In the genomic region with DNA sequence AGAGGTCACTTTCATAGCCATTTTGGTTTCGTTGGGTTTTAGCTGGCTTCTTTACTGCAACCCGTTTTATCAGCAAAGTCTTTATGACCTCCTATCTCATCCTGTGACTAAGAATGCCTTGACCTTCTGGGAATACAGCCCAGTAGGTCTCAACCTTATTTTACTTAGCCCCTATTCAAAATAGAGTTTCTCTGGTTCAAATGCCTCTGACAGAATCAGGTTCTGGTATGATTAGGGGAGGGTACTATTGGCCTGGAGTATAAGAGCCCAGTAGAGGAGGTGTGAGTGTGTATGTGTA, we compare ENCODE assay signal across 33 cellular contexts.
DNase-seq lines count a peak whose midpoint lies in the region; ATAC-seq, FAIRE-seq and TF ChIP-seq lines count a peak whose summit lies in the region.
"Had no signal": no experiment of that assay in that cellular context is flagged by ENCODE, and none has a peak within 500 bp of the region (broad histone marks: within the 10 kb centered on the region; RNA-seq: fewer than 3 reads in every experiment).

No MANE protein-coding gene starts in this region.

- H2AK5ac ChIP-seq in mesenchymal stem cell (ENCODE audit: low read length, severe bottlenecking) = no peak overlapping the region

- H3K14ac ChIP-seq in mesenchymal stem cell (ENCODE audit: low read length in 2 of 2) = no peak overlapping the region

- H3K4me3 Mint-ChIP-seq in GM23338 = no peak overlapping the region
- H3K4me3 Mint-ChIP-seq: B cell; CD14-positive monocyte; CD4-positive, alpha-beta memory T cell; CD4-positive, alpha-beta T cell; CD4-positive, CD25-positive, alpha-beta regulatory T cell; CD8-positive, alpha-beta memory T cell; CD8-positive, alpha-beta T cell had no signal

- no peak overlapping the region for H4K8ac ChIP-seq in mesenchymal stem cell (ENCODE audit: low read length)

- H4K20me1 ChIP-seq in GM23338 (replicated peaks; ENCODE audit: insufficient read depth) = no peaks in the 10 kb centered on the region
- no peaks in the 10 kb centered on the region for H4K20me1 ChIP-seq in K562 (replicated peaks; ENCODE audit: control insufficient read depth, insufficient read depth, low read length)
- H4K20me1 ChIP-seq: BLaER1; BLaER1 treated with 17β-estradiol and CSF1 and Interleukin-3, amounts not matched to agents 10 nM and 100 nM had no signal

- H3F3A ChIP-seq in GM23338 (replicated peaks; ENCODE audit: low read depth) = no peaks in the 10 kb centered on the region

- no peaks in the 10 kb centered on the region for H3K9me3 Mint-ChIP-seq in GM23338
- H3K9me3 Mint-ChIP-seq: CD14-positive monocyte; CD4-positive, alpha-beta memory T cell; CD4-positive, alpha-beta T cell; CD4-positive, CD25-positive, alpha-beta regulatory T cell; CD8-positive, alpha-beta memory T cell; CD8-positive, alpha-beta T cell had no signal

- H2BK5ac ChIP-seq in mesenchymal stem cell (ENCODE audit: low read depth, low read length, poor library complexity, severe bottlenecking) = no peak overlapping the region

- TF ChIP-seq RAD21 in K562 (CRISPR knock-in tag; conservative IDR thresholded peaks at IDR 0.05 in 1 of 2, IDR thresholded peaks at IDR 0.05 in 1 of 2) = no peak

- H3K79me2 ChIP-seq in ACC112 (ENCODE audit: control insufficient read depth, insufficient read depth, low read length, unreplicated experiment) (no peaks in the 10 kb centered on the region), GM23338 (replicated peaks; ENCODE audit: insufficient read depth) (no peaks in the 10 kb centered on the region), K562 (ENCODE audit: control insufficient read depth, insufficient read depth, low read length) (no peaks in the 10 kb centered on the region)

- H3K27me3 ChIP-seq in ACC112 (ENCODE audit: insufficient read depth, low read length) (no peaks in the 10 kb centered on the region), GM23338 (ENCODE audit: insufficient read depth) (no peaks in the 10 kb centered on the region), K562 (ENCODE audit: control insufficient read depth in 2 of 2, insufficient read depth in 2 of 2, low read length in 2 of 2) (no peaks in the 10 kb centered on the region), mesenchymal stem cell (ENCODE audit: control insufficient read depth in 1 of 2, insufficient read depth in 1 of 2, low read length in 2 of 2) (peaks cover 0 to 10% of the 10 kb centered on the region in 2 experiments)
- H3K27me3 ChIP-seq: BE2C; BLaER1; BLaER1 treated with 17β-estradiol and CSF1 and Interleukin-3, amounts not matched to agents 10 nM and 100 nM had no signal

- H3K27me3 Mint-ChIP-seq in GM23338 (ENCODE audit: insufficient read depth, low read depth, poor library complexity) = no peaks in the 10 kb centered on the region
- H3K27me3 Mint-ChIP-seq: B cell; CD4-positive, alpha-beta memory T cell; CD4-positive, alpha-beta T cell; CD4-positive, CD25-positive, alpha-beta regulatory T cell had no signal

- H2AFZ ChIP-seq in ACC112 (ENCODE audit: low read length, unreplicated experiment) (no peak overlapping the region), GM23338 (no peak overlapping the region), K562 (ENCODE audit: low read depth, low read length) (peak overlapping the region; percentile 35; the same call in 1 of the 2 replicates), mesenchymal stem cell (ENCODE audit: low read depth, low read length) (no peak overlapping the region)

- H3K4ac ChIP-seq in mesenchymal stem cell (ENCODE audit: low read depth in 1 of 2, low read length in 2 of 2) = no peak overlapping the region

- no peak overlapping the region for H3K18ac ChIP-seq in mesenchymal stem cell (ENCODE audit: low read depth in 1 of 2, low read length in 2 of 2)

- WGBS in K562 (ENCODE audit: insufficient coverage, low coverage, missing lambda C conversion rate) = 0% methylated on average over 2 of the region's 2 CpGs
- 100% methylated on average over 1 of the region's 2 CpGs for WGBS in mesenchymal stem cell

- no peaks in the 10 kb centered on the region for H3K9me1 ChIP-seq in K562 (ENCODE audit: control insufficient read depth, insufficient read depth, low read length)

- no peak overlapping the region for H3K4me3 ChIP-seq in ACC112 (ENCODE audit: low read depth, low read length)
- no peak overlapping the region for H3K4me3 ChIP-seq in GM23338
- H3K4me3 ChIP-seq in K562 = no peak overlapping the region
- H3K4me3 ChIP-seq in mesenchymal stem cell (ENCODE audit: insufficient read depth in 1 of 2, low read depth in 1 of 2, low read length in 2 of 2) = no peak overlapping the region
- H3K4me3 ChIP-seq: A549; BLaER1; BLaER1 treated with 17β-estradiol and CSF1 and Interleukin-3, amounts not matched to agents 10 nM and 100 nM had no signal

- H3K36me3 Mint-ChIP-seq in GM23338 (ENCODE audit: low read depth) = no peaks in the 10 kb centered on the region; the same call in 1 of the 3 replicates
- H3K36me3 Mint-ChIP-seq: CD14-positive monocyte; CD4-positive, CD25-positive, alpha-beta regulatory T cell had no signal

- H2BK120ac ChIP-seq in mesenchymal stem cell (ENCODE audit: low read depth, low read length) = no peak overlapping the region

- no peaks in the 10 kb centered on the region for H3K36me3 ChIP-seq in ACC112 (ENCODE audit: insufficient read depth, low read length)
- no peaks in the 10 kb centered on the region for H3K36me3 ChIP-seq in GM23338 (ENCODE audit: insufficient read depth)
- peaks cover 27% of the 10 kb centered on the region; the same call in 2 of the 3 replicates for H3K36me3 ChIP-seq in K562 (ENCODE audit: control insufficient read depth, insufficient read depth, low read length)
- peaks cover 0 to 21% of the 10 kb centered on the region in 2 experiments for H3K36me3 ChIP-seq in mesenchymal stem cell (ENCODE audit: control insufficient read depth in 1 of 2, insufficient read depth in 2 of 2, low read depth in 1 of 2, low read length in 2 of 2)
- H3K36me3 ChIP-seq: BE2C had no signal

- H3K9ac ChIP-seq in K562 (ENCODE audit: insufficient read depth in 1 of 2, low read depth in 2 of 2, low read length in 2 of 2) = peak overlapping the region in 1 of 2 experiments; percentile 35; a peak in 1 of 4 replicates
- no peak overlapping the region for H3K9ac ChIP-seq in mesenchymal stem cell (ENCODE audit: low read length)
- H3K9ac ChIP-seq: BLaER1; BLaER1 treated with 17β-estradiol and CSF1 and Interleukin-3, amounts not matched to agents 10 nM and 100 nM had no signal

- H3K4me2 ChIP-seq in GM23338 = no peak overlapping the region
- peak overlapping the region; percentile 25; the same call in 1 of the 2 replicates for H3K4me2 ChIP-seq in K562 (ENCODE audit: insufficient read depth, low read length)
- H3K4me2 ChIP-seq in mesenchymal stem cell (ENCODE audit: low read length, poor library complexity, severe bottlenecking) = no peak overlapping the region
- H3K4me2 ChIP-seq: A549, BLaER1 had no signal

- no peak overlapping the region for H2BK15ac ChIP-seq in mesenchymal stem cell (ENCODE audit: low read depth, poor library complexity, severe bottlenecking)

- H3K9me2 ChIP-seq in GM23338 (ENCODE audit: insufficient read depth) = no peaks in the 10 kb centered on the region

- TF ChIP-seq CTCF in GM23338 (conservative IDR thresholded peaks at IDR 0.05; ENCODE audit: low read depth in 2 of 2) (no peak), K562 (IDR thresholded peaks at IDR 0.05 in 2 of 3, conservative IDR thresholded peaks at IDR 0.05 in 1 of 3; ENCODE audit: insufficient read depth in 2 of 3, low read depth in 1 of 3, low read length in 3 of 3) (no peak)

- no peak overlapping the region for H3K23ac ChIP-seq in mesenchymal stem cell (ENCODE audit: low read length in 2 of 2)

- H3K27ac Mint-ChIP-seq in GM23338 = 0 out of 2 replicates have a peak overlapping the region, but pooled peaks have one; percentile 62
- H3K27ac Mint-ChIP-seq: B cell; CD14-positive monocyte; CD4-positive, alpha-beta memory T cell; CD4-positive, alpha-beta T cell; CD8-positive, alpha-beta memory T cell; CD8-positive, alpha-beta T cell had no signal

- H3K4me1 ChIP-seq in ACC112 (ENCODE audit: control insufficient read depth, insufficient read depth, low read length, unreplicated experiment) (peaks cover 24% of the 10 kb centered on the region), GM23338 (ENCODE audit: insufficient read depth) (no peaks in the 10 kb centered on the region), K562 (replicated peaks in 1 of 2; ENCODE audit: control insufficient read depth in 2 of 2, insufficient read depth in 2 of 2, low read length in 2 of 2) (peaks cover 0 to 13% of the 10 kb centered on the region in 2 experiments; a peak in 3 of 5 replicates), mesenchymal stem cell (ENCODE audit: control insufficient read depth, insufficient read depth, low read depth, low read length) (no peaks in the 10 kb centered on the region)
- H3K4me1 ChIP-seq: A549, BE2C, BLaER1, Caco-2 had no signal

- TF ChIP-seq POLR2A in K562 (conservative IDR thresholded peaks at IDR 0.05) = no peak

- DNase-seq in GM23338 (ENCODE audit: low spot score) = no peak
- DNase-seq in K562 (ENCODE audit: extremely low read depth in 1 of 4, low spot score in 3 of 4) = no peak
- DNase-seq in iPS-NIHi11 (ENCODE audit: low spot score) = no peak
- no peak for DNase-seq in mesenchymal stem cell
- DNase-seq: 8988T; ACHN; BE2C; C1 segment of cervical spinal cord; Caco-2; Calu3; CD4-positive, alpha-beta memory T cell; CD4-positive, alpha-beta T cell; CD4-positive, CD25-positive, alpha-beta regulatory T cell; CD8-positive, alpha-beta memory T cell; CD8-positive, alpha-beta T cell; COR-L47; DMS 273 treated with DMSO at 0.1 percent for 48 hours; DMS153; DMS79; DMS79 treated with DMSO at 0.1 percent for 48 hours; DND-41; EL had no signal

- FAIRE-seq in K562 (lab: Jason Lieb, UNC) = no peak
- FAIRE-seq: A204.1, A549, D721Med had no signal

- intact Hi-C loops in K562 (cut with micrococcal nuclease) = no loop called here

- POLR2A ChIA-PET in K562 (lab: Yijun Ruan, JAX) = no interaction called here

- no TSS peak for BruUV-seq in K562 (replicated peaks; lab: Mats Ljungman, UMichigan)

- no peaks in the 10 kb centered on the region; the same call in 2 of the 3 replicates for H3K4me1 Mint-ChIP-seq in GM23338
- H3K4me1 Mint-ChIP-seq: B cell; CD14-positive monocyte; CD4-positive, alpha-beta memory T cell; CD4-positive, CD25-positive, alpha-beta regulatory T cell; CD8-positive, alpha-beta memory T cell had no signal

- no peak overlapping the region for H2BK12ac ChIP-seq in mesenchymal stem cell (ENCODE audit: low read length in 2 of 2)

- H3K9me3 ChIP-seq in K562 (replicated peaks; ENCODE audit: control insufficient read depth, insufficient read depth, low read depth, low read length) (no peaks in the 10 kb centered on the region), mesenchymal stem cell (ENCODE audit: control insufficient read depth, low read length) (no peaks in the 10 kb centered on the region)
- H3K9me3 ChIP-seq: A549; BE2C; BLaER1; BLaER1 treated with 17β-estradiol and CSF1 and Interleukin-3, amounts not matched to agents 10 nM and 100 nM; Caco-2 had no signal

- TF ChIP-seq EP300 in K562 (IDR thresholded peaks at IDR 0.05; ENCODE audit: low read length) = no peak

- H4K91ac ChIP-seq in mesenchymal stem cell (ENCODE audit: low read length) = no peak overlapping the region

- in situ Hi-C loops in K562 (cut with MboI) = no loop called here

- CTCF ChIA-PET in K562 (lab: Yijun Ruan, JAX; ENCODE audit: low intra/inter-chr PET ratio) = no interaction called here

- H3K79me1 ChIP-seq in mesenchymal stem cell (replicated peaks; ENCODE audit: low read length, poor library complexity, severe bottlenecking) = no peaks in the 10 kb centered on the region

- ATAC-seq in GM23338 = no peak
- ATAC-seq in K562 = peak; percentile 39; the same call in 2 of the 3 replicates
- ATAC-seq in GM19023 (IDR thresholded peaks at IDR 0.05; ENCODE audit: unreplicated experiment) = no peak
- ATAC-seq: A549; CD8-positive, alpha-beta T cell had no signal

- H3K27ac ChIP-seq in ACC112 (ENCODE audit: low read depth, low read length) (peak overlapping the region; percentile 61; the same call in 1 of the 2 replicates), GM23338 (ENCODE audit: low read depth) (no peak overlapping the region), K562 (ENCODE audit: extremely low read depth, low read depth, low read length) (peak overlapping the region; percentile 74), mesenchymal stem cell (ENCODE audit: low read length, poor library complexity, severe bottlenecking) (no peak overlapping the region)
- H3K27ac ChIP-seq: 22Rv1, A549, BLaER1, C4-2B had no signal

Comparison
In these comparisons a context has a peak if more than half of its experiments do, and no peak if none do; other contexts are left out.
1. H3K27ac ChIP-seq: peak in ACC112 (single experiment) and K562 (single experiment); none in GM23338 (single experiment) and mesenchymal stem cell (single experiment).